In genomic region chr10:16520900-16521299, GRCh38 we compare ENCODE assay signal across 10 cellular contexts. TPM values are rescaled to one million over a fixed set of nuclear protein-coding genes. Genes with fewer than 3 reads are reported as not detected.
DNase-seq lines count a peak whose midpoint lies in the region; ATAC-seq and TF ChIP-seq lines count a peak whose summit lies in the region.
"Had no signal": no experiment of that assay in that cellular context is flagged by ENCODE, and none has a peak within 500 bp of the region (broad histone marks: within the 10 kb centered on the region; RNA-seq: fewer than 3 reads in every experiment).

No MANE protein-coding gene starts in this region.

- H3K18ac ChIP-seq in mesenchymal stem cell (ENCODE audit: low read depth in 1 of 2, low read length in 2 of 2) = no peak overlapping the region

- WGBS in mesenchymal stem cell = under 1% methylated on average over 24 of the region's 39 CpGs
- WGBS in transverse colon (ENCODE audit: low coverage in 1 of 2), 2 donors = 0% methylated on average over 1 of the region's 39 CpGs; no CpG with 5 or more reads in 1 of the 2 donors

- H3K9me3 Mint-ChIP-seq in dendritic cell treated with granulocyte-macrophage colony-stimulating factor and Interleukin-4, amounts not matched to agents 40 ng/mL and 50 ng/mL, for 4 days = no peaks in the 10 kb centered on the region
- H3K9me3 Mint-ChIP-seq: activated naive CD4-positive, alpha-beta T cell treated with anti-CD3 and anti-CD28 coated beads, Interleukin-2, amount 50 U/mL, for 24 hours; CD8-positive, alpha-beta memory T cell had no signal

- H2BK15ac ChIP-seq in mesenchymal stem cell (ENCODE audit: low read depth, poor library complexity, severe bottlenecking) = no peak overlapping the region

- H3K27me3 Mint-ChIP-seq in dendritic cell treated with granulocyte-macrophage colony-stimulating factor and Interleukin-4, amounts not matched to agents 40 ng/mL and 50 ng/mL, for 4 days = peaks cover 47% of the 10 kb centered on the region

- no peak overlapping the region for H3K14ac ChIP-seq in mesenchymal stem cell (ENCODE audit: low read length in 2 of 2)

- H3K27ac ChIP-seq in RWPE2 (ENCODE audit: poor library complexity, severe bottlenecking) (no peak overlapping the region), mesenchymal stem cell (ENCODE audit: low read length, poor library complexity, severe bottlenecking) (no peak overlapping the region), transverse colon (no peak overlapping the region)

- peak overlapping the region; percentile 92 for H3K4me2 ChIP-seq in mesenchymal stem cell (ENCODE audit: low read length, poor library complexity, severe bottlenecking)

- peak overlapping the region; percentile 49 for H4K8ac ChIP-seq in mesenchymal stem cell (ENCODE audit: low read length)

- intact Hi-C loops in dendritic cell treated with granulocyte-macrophage colony-stimulating factor and Interleukin-4, amounts not matched to agents 40 ng/mL and 50 ng/mL, for 4 days (cut with micrococcal nuclease) = no loop called here
- intact Hi-C loops in transverse colon (cut with DNase I; ENCODE audit: low total_unique reads) = no loop called here

- H3K27ac Mint-ChIP-seq in dendritic cell treated with granulocyte-macrophage colony-stimulating factor and Interleukin-4, amounts not matched to agents 40 ng/mL and 50 ng/mL, for 4 days = no peak overlapping the region
- H3K27ac Mint-ChIP-seq: activated naive CD4-positive, alpha-beta T cell treated with anti-CD3 and anti-CD28 coated beads, Interleukin-2, amount 50 U/mL, for 24 hours had no signal

- no peaks in the 10 kb centered on the region for H3K79me1 ChIP-seq in mesenchymal stem cell (replicated peaks; ENCODE audit: low read length, poor library complexity, severe bottlenecking)

- H2AFZ ChIP-seq in mesenchymal stem cell (ENCODE audit: low read depth, low read length) = no peak overlapping the region

- H3K9ac ChIP-seq in mesenchymal stem cell (ENCODE audit: low read length) = no peak overlapping the region

- H3K4me3 ChIP-seq in RWPE2 (ENCODE audit: severe bottlenecking) (peak overlapping the region; percentile 15), mesenchymal stem cell (ENCODE audit: insufficient read depth in 1 of 2, low read depth in 1 of 2, low read length in 2 of 2) (peak overlapping the region; percentile 50 to 65), transverse colon (peak overlapping the region; percentile 9 to 53 (median 42))

- H3K23ac ChIP-seq in mesenchymal stem cell (ENCODE audit: low read length in 2 of 2) = peak overlapping the region in 1 of 2 experiments; percentile 35

- no peak for TF ChIP-seq POLR2A in transverse colon (IDR thresholded peaks at IDR 0.05)

- peak; percentile 16 for TF ChIP-seq CTCF in RWPE2 (IDR thresholded peaks at IDR 0.05; ENCODE audit: poor library complexity, severe bottlenecking)
- no peak for TF ChIP-seq CTCF in transverse colon (IDR thresholded peaks at IDR 0.05)

- H3K9me3 ChIP-seq in RWPE2 (ENCODE audit: severe bottlenecking) (no peaks in the 10 kb centered on the region), mesenchymal stem cell (ENCODE audit: control insufficient read depth, low read length) (no peaks in the 10 kb centered on the region), transverse colon (no peaks in the 10 kb centered on the region)

- no peak overlapping the region for H2BK120ac ChIP-seq in mesenchymal stem cell (ENCODE audit: low read depth, low read length)

- no peaks in the 10 kb centered on the region for H3K36me3 ChIP-seq in RWPE2 (ENCODE audit: low read depth)
- no peaks in the 10 kb centered on the region for H3K36me3 ChIP-seq in mesenchymal stem cell (ENCODE audit: control insufficient read depth in 1 of 2, insufficient read depth in 2 of 2, low read depth in 1 of 2, low read length in 2 of 2)
- no peaks in the 10 kb centered on the region for H3K36me3 ChIP-seq in transverse colon

- no peak for TF ChIP-seq EP300 in transverse colon (IDR thresholded peaks at IDR 0.05; ENCODE audit: low read depth)

- no peak overlapping the region for H2BK5ac ChIP-seq in mesenchymal stem cell (ENCODE audit: low read depth, low read length, poor library complexity, severe bottlenecking)

- no peak overlapping the region for H2AK5ac ChIP-seq in mesenchymal stem cell (ENCODE audit: low read length, severe bottlenecking)

- no peaks in the 10 kb centered on the region for H3K36me3 Mint-ChIP-seq in dendritic cell treated with granulocyte-macrophage colony-stimulating factor and Interleukin-4, amounts not matched to agents 40 ng/mL and 50 ng/mL, for 4 days (ENCODE audit: low read depth)
- H3K36me3 Mint-ChIP-seq: activated naive CD4-positive, alpha-beta T cell treated with anti-CD3 and anti-CD28 coated beads, Interleukin-2, amount 50 U/mL, for 24 hours had no signal

- H3K27me3 ChIP-seq in RWPE2 (ENCODE audit: insufficient read depth, poor library complexity, severe bottlenecking) (peaks cover 41% of the 10 kb centered on the region), mesenchymal stem cell (ENCODE audit: control insufficient read depth in 1 of 2, insufficient read depth in 1 of 2, low read length in 2 of 2) (peaks cover 44 to 49% of the 10 kb centered on the region in 2 experiments), transverse colon (peaks cover 49% of the 10 kb centered on the region)

- DNase-seq in NCI-H1417 (lab: John Stamatoyannopoulos, UW) (peak; percentile 11 to 67 (median 60)), NCI-H1417 treated with DMSO at 0.1 percent for 48 hours (lab: John Stamatoyannopoulos, UW) (no peak), RWPE2 (ENCODE audit: low spot score) (no peak), mesenchymal stem cell (peak; percentile 16), transverse colon (no peak), CD1c-positive myeloid dendritic cell (ENCODE audit: extremely low spot score) (no peak)

- H2BK12ac ChIP-seq in mesenchymal stem cell (ENCODE audit: low read length in 2 of 2) = no peak overlapping the region

- H3K4me1 ChIP-seq in RWPE2 (ENCODE audit: insufficient read depth, poor library complexity, severe bottlenecking) (no peaks in the 10 kb centered on the region), mesenchymal stem cell (ENCODE audit: control insufficient read depth, insufficient read depth, low read depth, low read length) (peaks cover 20% of the 10 kb centered on the region), transverse colon (peaks cover 5 to 25% (median 20%) of the 10 kb centered on the region in 4 donors)

- peak; percentile 52 for ATAC-seq in HG02678 (IDR thresholded peaks at IDR 0.05; ENCODE audit: unreplicated experiment)
- peak; percentile 55 for ATAC-seq in RWPE2 (ENCODE audit: low read depth)

- in situ Hi-C loops in transverse colon (cut with MboI; ENCODE audit: low pct_ligation_motif_present in 1 of 4, low pct_unique_long_range_greater_than_20kb in 1 of 4, low sequenced_read_pairs in 3 of 4) = loop anchor here in 1 of 4 donors (25.0 kb wide), 1 partner anchor 634 kb away; no protein-coding TSS in a partner anchor

- H3K4ac ChIP-seq in mesenchymal stem cell (ENCODE audit: low read depth in 1 of 2, low read length in 2 of 2) = no peak overlapping the region

- H3K4me1 Mint-ChIP-seq in dendritic cell treated with granulocyte-macrophage colony-stimulating factor and Interleukin-4, amounts not matched to agents 40 ng/mL and 50 ng/mL, for 4 days (ENCODE audit: low read depth) = peaks cover 16% of the 10 kb centered on the region

- H3K4me3 Mint-ChIP-seq in dendritic cell treated with granulocyte-macrophage colony-stimulating factor and Interleukin-4, amounts not matched to agents 40 ng/mL and 50 ng/mL, for 4 days = peak overlapping the region; percentile 48

- H4K91ac ChIP-seq in mesenchymal stem cell (ENCODE audit: low read length) = peak overlapping the region; percentile 21

RNA-seq across cellular contexts. Expression of gene C1QL3, which starts 0.8 kb away (rescaled TPM):
- not detected for polyA plus RNA-seq in mesenchymal stem cell (2013, experiment 1 of 2)
- polyA plus RNA-seq in mesenchymal stem cell (2013, experiment 2 of 2) = not detected
- total RNA-seq in transverse colon = not detected

Comparison
In these comparisons a context has a peak if more than half of its experiments do, and no peak if none do; other contexts are left out.
1. DNase-seq: peak in NCI-H1417 (3 of 3) and mesenchymal stem cell (single experiment); none in NCI-H1417 treated with DMSO at 0.1 percent for 48 hours (single experiment), RWPE2 (single experiment), transverse colon (single experiment) and CD1c-positive myeloid dendritic cell (single experiment).
2. Peak in every context shown above with its lines, with median percentiles within 50 percentile points of each other: H3K4me3 ChIP-seq.